ENCODE assay signal across 1 cellular context in genomic region chr11:126079640-126080205, GRCh38.
TF ChIP-seq lines count a peak whose summit lies in the region.

No MANE protein-coding gene starts in this region.

TF ChIP-seq in SK-N-SH treated with all-trans-retinoic acid at 6 μM for 48 hours, 23 proteins besides CTCF, POLR2A, EP300 and RAD21 (continued from another document):
- TF ChIP-seq, protein P1, sequence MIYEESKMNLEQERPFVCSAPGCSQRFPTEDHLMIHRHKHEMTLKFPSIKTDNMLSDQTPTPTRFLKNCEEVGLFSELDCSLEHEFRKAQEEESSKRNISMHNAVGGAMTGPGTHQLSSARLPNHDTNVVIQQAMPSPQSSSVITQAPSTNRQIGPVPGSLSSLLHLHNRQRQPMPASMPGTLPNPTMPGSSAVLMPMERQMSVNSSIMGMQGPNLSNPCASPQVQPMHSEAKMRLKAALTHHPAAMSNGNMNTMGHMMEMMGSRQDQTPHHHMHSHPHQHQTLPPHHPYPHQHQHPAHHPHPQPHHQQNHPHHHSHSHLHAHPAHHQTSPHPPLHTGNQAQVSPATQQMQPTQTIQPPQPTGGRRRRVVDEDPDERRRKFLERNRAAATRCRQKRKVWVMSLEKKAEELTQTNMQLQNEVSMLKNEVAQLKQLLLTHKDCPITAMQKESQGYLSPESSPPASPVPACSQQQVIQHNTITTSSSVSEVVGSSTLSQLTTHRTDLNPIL (CRISPR knock-in tag; IDR thresholded peaks at IDR 0.05; ENCODE audit: low read depth) = no peak
- no peak for TF ChIP-seq TOX (CRISPR knock-in tag; IDR thresholded peaks at IDR 0.05; ENCODE audit: borderline replicate concordance)
- TF ChIP-seq ZFP30 (CRISPR knock-in tag; IDR thresholded peaks at IDR 0.05) = no peak
- TF ChIP-seq CSDC2 (CRISPR knock-in tag; IDR thresholded peaks at IDR 0.05) = no peak
- no peak for TF ChIP-seq ZNF565 (CRISPR knock-in tag; conservative IDR thresholded peaks at IDR 0.05; ENCODE audit: low read depth)
- TF ChIP-seq RARB (CRISPR knock-in tag; IDR thresholded peaks at IDR 0.05) = no peak
- TF ChIP-seq GLIS3 (CRISPR knock-in tag; IDR thresholded peaks at IDR 0.05) = no peak
- no peak for TF ChIP-seq SNAI2 (CRISPR knock-in tag; IDR thresholded peaks at IDR 0.05)
- TF ChIP-seq ZC3H10 (CRISPR knock-in tag; IDR thresholded peaks at IDR 0.05) = no peak
- no peak for TF ChIP-seq PPARA (CRISPR knock-in tag; IDR thresholded peaks at IDR 0.05; ENCODE audit: borderline replicate concordance)
- no peak for TF ChIP-seq OSR1 (CRISPR knock-in tag; IDR thresholded peaks at IDR 0.05)
- no peak for TF ChIP-seq POU6F1 (CRISPR knock-in tag; IDR thresholded peaks at IDR 0.05; ENCODE audit: borderline replicate concordance, low read depth)
TF ChIP-seq in SK-N-SH treated with all-trans-retinoic acid at 6 μM for 48 hours: peak in this region for 3.
